Comparison of ENCODE assay signal across 21 cellular contexts in the genomic region with DNA sequence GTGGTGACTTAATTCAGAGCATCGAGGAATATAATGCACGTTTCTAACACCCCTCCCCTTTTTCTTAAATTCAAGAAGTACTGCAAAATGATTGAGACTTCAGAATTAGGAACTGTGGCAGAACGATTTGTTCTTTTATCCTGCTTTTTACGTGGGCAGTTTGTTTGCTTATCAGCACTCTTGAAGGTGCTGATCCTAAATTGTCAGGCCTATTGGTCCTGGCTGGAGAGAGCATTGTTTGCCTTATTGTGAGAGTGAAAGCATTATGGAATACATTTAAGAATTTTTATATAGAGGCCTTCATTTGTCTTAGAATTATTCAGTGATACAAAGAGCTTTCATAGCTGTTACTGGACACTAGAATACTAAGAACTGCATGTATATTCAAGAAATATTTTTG. TPM values are rescaled to one million over a fixed set of nuclear protein-coding genes. Genes with fewer than 3 reads are reported as not detected.
A peak's percentile ranks its signal among the peaks of the same experiment; 100 is the strongest.
DNase-seq lines count a peak whose midpoint lies in the region; ATAC-seq and TF ChIP-seq lines count a peak whose summit lies in the region.
"Had no signal": no experiment of that assay in that cellular context is flagged by ENCODE, and none has a peak within 500 bp of the region (broad histone marks: within the 10 kb centered on the region; RNA-seq: fewer than 3 reads in every experiment).

No MANE protein-coding gene starts in this region.

- H3K4me1 ChIP-seq in upper lobe of right lung, result peaks cover 10% of the 10 kb centered on the region
- H3K4me1 ChIP-seq: BLaER1 treated with 17β-estradiol and CSF1 and Interleukin-3, amounts not matched to agents 10 nM and 100 nM; Peyer's patch had no signal

- H3K9me3 ChIP-seq in upper lobe of right lung, result no peaks in the 10 kb centered on the region
- H3K9me3 ChIP-seq: BLaER1 treated with 17β-estradiol and CSF1 and Interleukin-3, amounts not matched to agents 10 nM and 100 nM; Peyer's patch had no signal

- H3K4me3 ChIP-seq in dorsolateral prefrontal cortex, result peak overlapping the region in 1 of 59 donors; percentile 2
- H3K4me3 ChIP-seq in upper lobe of right lung, result no peak overlapping the region
- H3K4me3 ChIP-seq: BLaER1 treated with 17β-estradiol and CSF1 and Interleukin-3, amounts not matched to agents 10 nM and 100 nM; Peyer's patch had no signal

- DNase-seq in NCI-H1105 treated with DMSO at 0.1 percent for 48 hours (lab: John Stamatoyannopoulos, UW) (peak; percentile 69), NCI-H1105 (lab: John Stamatoyannopoulos, UW) (no peak), NCI-H748 (lab: John Stamatoyannopoulos, UW; ENCODE audit: unreplicated experiment) (peak; percentile 76), dorsolateral prefrontal cortex (no peak), upper lobe of right lung (no peak), NCI-H1694 (lab: John Stamatoyannopoulos, UW) (no peak), SW480 (ENCODE audit: low spot score) (no peak)
- no peak for DNase-seq in stimulated activated CD4-positive, alpha-beta T cell treated with anti-CD3 and anti-CD28 coated beads, Interleukin-4, amount 100 ng/mL, for 1 hour
- DNase-seq: 8988T; Calu3; CD4-positive, alpha-beta memory T cell; DMS53; GF-D8; H9; KG1; NCI-H1092 treated with DMSO at 0.1 percent for 48 hours; NCI-H446 treated with DMSO at 0.1 percent for 48 hours; NCI-H526 treated with DMSO at 0.1 percent for 48 hours; Peyer's patch; T-cell had no signal

- H3K36me3 ChIP-seq in upper lobe of right lung, result no peaks in the 10 kb centered on the region
- H3K36me3 ChIP-seq: BLaER1 treated with 17β-estradiol and CSF1 and Interleukin-3, amounts not matched to agents 10 nM and 100 nM; Peyer's patch had no signal

- intact Hi-C loops in dorsolateral prefrontal cortex (cut with DNase I) (no loop called here), upper lobe of right lung (cut with DNase I) (no loop called here)

- H3K27ac ChIP-seq in dorsolateral prefrontal cortex, result peak overlapping the region in 45 of 59 donors; percentile 1 to 81 (median 46)
- H3K27ac ChIP-seq in upper lobe of right lung, result no peak overlapping the region
- H3K27ac ChIP-seq: BLaER1 treated with 17β-estradiol and CSF1 and Interleukin-3, amounts not matched to agents 10 nM and 100 nM; Peyer's patch had no signal

- peak; percentile 68 for ATAC-seq in upper lobe of right lung
- ATAC-seq: T-cell had no signal

- H3K27me3 ChIP-seq in dorsolateral prefrontal cortex, result no peaks in the 10 kb centered on the region
- H3K27me3 ChIP-seq in upper lobe of right lung, result no peaks in the 10 kb centered on the region
- H3K27me3 ChIP-seq: BLaER1 treated with 17β-estradiol and CSF1 and Interleukin-3, amounts not matched to agents 10 nM and 100 nM; Peyer's patch had no signal

- TF ChIP-seq CTCF in dorsolateral prefrontal cortex (IDR thresholded peaks at IDR 0.05 in 54 of 56, conservative IDR thresholded peaks at IDR 0.05 in 2 of 56; ENCODE audit: low read depth in 1 of 56, partially characterized antibody in 56 of 56) (no peak), upper lobe of right lung (IDR thresholded peaks at IDR 0.05) (no peak)

RNA-seq across cellular contexts. Expression of gene TMTC2, which starts 59.1 kb away (rescaled TPM):
- 100 to 1,000 TPM in 6 of 120 experiments, 10 to 100 TPM in 114; 20.2 to 179 (median 47.3) TPM for total RNA-seq in dorsolateral prefrontal cortex
- 37.9 TPM for total RNA-seq in upper lobe of right lung

Comparison
In these comparisons a context has a peak if more than half of its experiments do, and no peak if none do; other contexts are left out.
1. DNase-seq: peak in NCI-H1105 treated with DMSO at 0.1 percent for 48 hours (single experiment) and NCI-H748 (single experiment); none in NCI-H1105 (single experiment), dorsolateral prefrontal cortex (0 of 10), upper lobe of right lung (single experiment), NCI-H1694 (single experiment), SW480 (single experiment) and stimulated activated CD4-positive, alpha-beta T cell treated with anti-CD3 and anti-CD28 coated beads, Interleukin-4, amount 100 ng/mL, for 1 hour (single experiment).